Comparison of ENCODE assay signal across 1 cellular context in the genomic region with DNA sequence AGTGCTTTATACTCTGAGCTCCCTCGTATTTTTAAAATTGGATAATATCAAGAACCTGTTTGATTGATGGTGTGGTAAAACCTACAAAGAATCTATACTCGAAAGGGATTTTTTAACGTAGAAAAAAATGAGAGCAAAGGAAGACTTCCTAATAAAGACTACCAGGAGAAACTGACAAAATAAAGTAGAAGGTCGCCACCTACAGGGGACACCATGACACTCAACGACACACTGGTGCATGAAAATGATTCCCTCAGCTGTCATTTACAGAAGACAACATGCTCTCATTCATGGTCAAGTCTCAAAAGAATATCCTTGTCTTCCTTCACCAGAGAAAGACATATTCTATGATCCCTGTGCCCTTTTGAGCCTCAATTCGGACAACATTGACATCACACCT.
TF ChIP-seq lines count a peak whose summit lies in the region.

No MANE protein-coding gene starts in this region.

TF ChIP-seq in A549, 52 proteins besides CTCF, POLR2A, EP300 and RAD21 (continued from another document):
- TF ChIP-seq, protein P1, sequence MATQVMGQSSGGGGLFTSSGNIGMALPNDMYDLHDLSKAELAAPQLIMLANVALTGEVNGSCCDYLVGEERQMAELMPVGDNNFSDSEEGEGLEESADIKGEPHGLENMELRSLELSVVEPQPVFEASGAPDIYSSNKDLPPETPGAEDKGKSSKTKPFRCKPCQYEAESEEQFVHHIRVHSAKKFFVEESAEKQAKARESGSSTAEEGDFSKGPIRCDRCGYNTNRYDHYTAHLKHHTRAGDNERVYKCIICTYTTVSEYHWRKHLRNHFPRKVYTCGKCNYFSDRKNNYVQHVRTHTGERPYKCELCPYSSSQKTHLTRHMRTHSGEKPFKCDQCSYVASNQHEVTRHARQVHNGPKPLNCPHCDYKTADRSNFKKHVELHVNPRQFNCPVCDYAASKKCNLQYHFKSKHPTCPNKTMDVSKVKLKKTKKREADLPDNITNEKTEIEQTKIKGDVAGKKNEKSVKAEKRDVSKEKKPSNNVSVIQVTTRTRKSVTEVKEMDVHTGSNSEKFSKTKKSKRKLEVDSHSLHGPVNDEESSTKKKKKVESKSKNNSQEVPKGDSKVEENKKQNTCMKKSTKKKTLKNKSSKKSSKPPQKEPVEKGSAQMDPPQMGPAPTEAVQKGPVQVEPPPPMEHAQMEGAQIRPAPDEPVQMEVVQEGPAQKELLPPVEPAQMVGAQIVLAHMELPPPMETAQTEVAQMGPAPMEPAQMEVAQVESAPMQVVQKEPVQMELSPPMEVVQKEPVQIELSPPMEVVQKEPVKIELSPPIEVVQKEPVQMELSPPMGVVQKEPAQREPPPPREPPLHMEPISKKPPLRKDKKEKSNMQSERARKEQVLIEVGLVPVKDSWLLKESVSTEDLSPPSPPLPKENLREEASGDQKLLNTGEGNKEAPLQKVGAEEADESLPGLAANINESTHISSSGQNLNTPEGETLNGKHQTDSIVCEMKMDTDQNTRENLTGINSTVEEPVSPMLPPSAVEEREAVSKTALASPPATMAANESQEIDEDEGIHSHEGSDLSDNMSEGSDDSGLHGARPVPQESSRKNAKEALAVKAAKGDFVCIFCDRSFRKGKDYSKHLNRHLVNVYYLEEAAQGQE (IDR thresholded peaks at IDR 0.05): no peak
TF ChIP-seq in A549: peak in this region for 1.
